In the genomic region with DNA sequence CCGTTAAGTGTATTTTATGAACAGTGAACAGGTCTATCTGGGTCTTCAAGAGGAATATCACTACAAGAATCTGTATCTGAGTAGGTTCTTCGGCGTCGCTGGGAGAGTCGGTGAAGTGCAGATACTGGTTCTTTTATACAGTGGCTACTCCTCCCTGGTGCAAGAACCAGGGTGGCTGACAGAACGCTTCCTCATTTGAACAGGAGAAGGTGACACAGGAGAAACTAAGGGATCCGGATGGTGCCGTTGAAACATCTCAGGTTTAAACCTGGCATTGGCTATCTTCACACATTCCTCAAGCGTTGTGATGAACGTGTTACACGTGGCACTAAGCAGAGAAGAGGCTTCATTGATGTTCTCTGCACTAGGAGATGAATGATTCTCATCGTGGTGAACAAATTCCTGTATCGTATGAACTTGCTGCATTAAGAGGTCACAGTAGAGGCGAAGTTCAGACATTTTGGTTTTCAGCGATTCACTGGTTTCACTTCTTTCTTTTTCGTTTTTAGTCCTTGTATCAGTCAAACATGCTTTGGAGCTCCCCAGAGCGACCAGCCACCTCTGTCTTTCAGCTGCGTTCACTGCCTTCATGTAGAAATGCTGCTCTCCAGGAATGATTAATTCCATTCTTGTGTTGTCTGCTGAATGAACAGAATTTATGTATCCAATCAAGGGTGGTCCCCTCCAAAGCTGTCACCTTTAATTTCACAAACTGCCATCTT, we compare ENCODE assay signal across 9 cellular contexts. TPM values are rescaled to one million over a fixed set of nuclear protein-coding genes. Genes with fewer than 3 reads are reported as not detected.
DNase-seq lines count a peak whose midpoint lies in the region; ATAC-seq and TF ChIP-seq lines count a peak whose summit lies in the region.
"Not testable (repeated sequence)": the region's sequence is repeated elsewhere in the genome, so short reads cannot be mapped to it uniquely, and the experiment has no call there.
"Had no signal": no experiment of that assay in that cellular context is flagged by ENCODE, and none has a peak within 500 bp of the region (broad histone marks: within the 10 kb centered on the region; RNA-seq: fewer than 3 reads in every experiment).

No MANE protein-coding gene starts in this region.

- H3K4me3 ChIP-seq in HL-60 (replicated peaks; ENCODE audit: insufficient read depth, low read length): peak overlapping the region; percentile 26; the same call in 1 of the 2 replicates
- peak overlapping the region; percentile 40 to 58 (median 47) for H3K4me3 ChIP-seq in esophagus muscularis mucosa
- peak overlapping the region; percentile 39 for H3K4me3 ChIP-seq in thymus (ENCODE audit: low read length)

- H3K27me3 Mint-ChIP-seq in activated T-helper 17 cell treated with anti-CD3 and anti-CD28 coated beads, Interleukin-2, amount 50 U/mL, for 72 hours: peaks cover 16% of the 10 kb centered on the region
- peaks cover 0 to 14% (median 9%) of the 10 kb centered on the region in 5 donors for H3K27me3 Mint-ChIP-seq in naive thymus-derived CD8-positive, alpha-beta T cell

- WGBS in esophagus muscularis mucosa: 54% methylated on average over 18 of the region's 18 CpGs
- WGBS in thymus: 41% methylated on average over 18 of the region's 18 CpGs

- not testable (repeated sequence) for H3K27ac ChIP-seq in HL-60 (replicated peaks); thymus (ENCODE audit: low read depth)
- peak overlapping the region; percentile 19 to 71 (median 56) for H3K27ac ChIP-seq in esophagus muscularis mucosa (replicated peaks in 1 of 4)

- H3K9me3 Mint-ChIP-seq in activated T-helper 17 cell treated with anti-CD3 and anti-CD28 coated beads, Interleukin-2, amount 50 U/mL, for 72 hours; naive thymus-derived CD8-positive, alpha-beta T cell: not testable (repeated sequence)

- peaks cover 16% of the 10 kb centered on the region for H3K4me1 Mint-ChIP-seq in activated T-helper 17 cell treated with anti-CD3 and anti-CD28 coated beads, Interleukin-2, amount 50 U/mL, for 72 hours
- H3K4me1 Mint-ChIP-seq in naive thymus-derived CD8-positive, alpha-beta T cell: peaks cover 17 to 44% (median 32%) of the 10 kb centered on the region in 4 donors

- DNase-seq in Daoy (ENCODE audit: low read depth) (peak; percentile 8), HL-60 (ENCODE audit: low read depth in 1 of 2, low spot score in 1 of 2) (peak in 1 of 2 experiments; percentile 59), OCI-M1 (lab: John Stamatoyannopoulos, UW) (peak; percentile 32)
- not testable (repeated sequence) for DNase-seq in esophagus muscularis mucosa (ENCODE audit: extremely low spot score)
- peak in 2 of 10 donors; percentile 27 to 55 for DNase-seq in naive thymus-derived CD8-positive, alpha-beta T cell

- TF ChIP-seq POLR2A in esophagus muscularis mucosa (IDR thresholded peaks at IDR 0.05; ENCODE audit: low read depth): not testable (repeated sequence)

- H3K36me3 Mint-ChIP-seq in activated T-helper 17 cell treated with anti-CD3 and anti-CD28 coated beads, Interleukin-2, amount 50 U/mL, for 72 hours (ENCODE audit: low read depth); naive thymus-derived CD8-positive, alpha-beta T cell: not testable (repeated sequence)

- ATAC-seq in GM21723 (IDR thresholded peaks at IDR 0.05; ENCODE audit: unreplicated experiment): peak; percentile 53
- ATAC-seq in activated T-helper 17 cell treated with anti-CD3 and anti-CD28 coated beads, Interleukin-2, amount 50 U/mL, for 72 hours (replicated peaks): peak; percentile 87
- peak; percentile 66 to 67 for ATAC-seq in naive thymus-derived CD8-positive, alpha-beta T cell

- H3K4me3 Mint-ChIP-seq in activated T-helper 17 cell treated with anti-CD3 and anti-CD28 coated beads, Interleukin-2, amount 50 U/mL, for 72 hours: peak overlapping the region; percentile 90
- H3K4me3 Mint-ChIP-seq in naive thymus-derived CD8-positive, alpha-beta T cell: peak overlapping the region; percentile 77 to 94 (median 88)

- not testable (repeated sequence) for H3K9me3 ChIP-seq in esophagus muscularis mucosa; thymus (ENCODE audit: control insufficient read depth)

- H3K4me1 ChIP-seq in esophagus muscularis mucosa: peaks cover 6 to 12% (median 11%) of the 10 kb centered on the region in 4 donors
- not testable (repeated sequence) for H3K4me1 ChIP-seq in thymus (ENCODE audit: control insufficient read depth, insufficient read depth, low read length)

- POLR2A ChIA-PET in naive thymus-derived CD8-positive, alpha-beta T cell (lab: Charles Lee): interaction anchor here (0.6 to 2.2 kb wide), 8 partner anchors 10 to 42 kb away, joined by 3 to 17 read pairs (median 6); no protein-coding TSS in a partner anchor

- peak overlapping the region; percentile 73 for H3K27ac Mint-ChIP-seq in activated T-helper 17 cell treated with anti-CD3 and anti-CD28 coated beads, Interleukin-2, amount 50 U/mL, for 72 hours
- H3K27ac Mint-ChIP-seq in naive thymus-derived CD8-positive, alpha-beta T cell: peak overlapping the region; percentile 84 to 95 (median 94)

- intact Hi-C loops in esophagus muscularis mucosa (cut with DNase I): not testable (repeated sequence)

- H3K36me3 ChIP-seq in esophagus muscularis mucosa; thymus (ENCODE audit: control insufficient read depth, insufficient read depth): not testable (repeated sequence)

- not testable (repeated sequence) for TF ChIP-seq CTCF in HL-60 (IDR thresholded peaks at IDR 0.05; ENCODE audit: insufficient read depth, low read length); esophagus muscularis mucosa (IDR thresholded peaks at IDR 0.05)

- TF ChIP-seq EP300 in esophagus muscularis mucosa (IDR thresholded peaks at IDR 0.05): not testable (repeated sequence)

- peaks cover 11% of the 10 kb centered on the region for H3K27me3 ChIP-seq in HL-60 (ENCODE audit: insufficient read depth, poor library complexity, severe bottlenecking)
- H3K27me3 ChIP-seq in esophagus muscularis mucosa: peaks cover 0 to 91% (median 14%) of the 10 kb centered on the region in 4 donors
- not testable (repeated sequence) for H3K27me3 ChIP-seq in thymus (ENCODE audit: control insufficient read depth, insufficient read depth)

RNA-seq across cellular contexts. Expression of gene CEACAM21, which starts 54.7 kb away (rescaled TPM):
- 0.12 TPM in 1 of 2 replicates, not detected in the other for total RNA-seq in Daoy (2014; rRNA removed; shearing (Covaris generic))
- 10 to 100 TPM; 27.1 to 30.7 TPM for total RNA-seq in activated T-helper 17 cell treated with anti-CD3 and anti-CD28 coated beads, Interleukin-2, amount 50 U/mL, for 72 hours
- total RNA-seq in esophagus muscularis mucosa: 1 to 10 TPM in 1 of 4 donors, under 1 TPM in 1, not detected in 2; 0.83 to 1.8 TPM
- total RNA-seq in naive thymus-derived CD8-positive, alpha-beta T cell: 10 to 100 TPM; 56.7 to 59.1 TPM
- polyA plus RNA-seq in naive thymus-derived CD8-positive, alpha-beta T cell: 10 to 100 TPM; 16.7 to 44.2 (median 19.8) TPM
- 11.0 TPM for polyA plus RNA-seq in thymus
- total RNA-seq: HFFc6 had no signal

Comparison
In these comparisons a context has a peak if more than half of its experiments do, and no peak if none do; other contexts are left out.
1. RNA of gene CEACAM21, which starts 54.7 kb away (total RNA-seq): 56.7 to 59.1 TPM in naive thymus-derived CD8-positive, alpha-beta T cell and 27.1 to 30.7 TPM in activated T-helper 17 cell treated with anti-CD3 and anti-CD28 coated beads, Interleukin-2, amount 50 U/mL, for 72 hours; 0.83 to 1.8 TPM in esophagus muscularis mucosa and 0.12 TPM in Daoy; every median in the first group is over 4 times any median in the second.
2. Peak in every context shown above with its lines, with median percentiles within 50 percentile points of each other: ATAC-seq and H3K4me3 ChIP-seq.